Comparison of ENCODE assay signal across 30 cellular contexts in the genomic region with DNA sequence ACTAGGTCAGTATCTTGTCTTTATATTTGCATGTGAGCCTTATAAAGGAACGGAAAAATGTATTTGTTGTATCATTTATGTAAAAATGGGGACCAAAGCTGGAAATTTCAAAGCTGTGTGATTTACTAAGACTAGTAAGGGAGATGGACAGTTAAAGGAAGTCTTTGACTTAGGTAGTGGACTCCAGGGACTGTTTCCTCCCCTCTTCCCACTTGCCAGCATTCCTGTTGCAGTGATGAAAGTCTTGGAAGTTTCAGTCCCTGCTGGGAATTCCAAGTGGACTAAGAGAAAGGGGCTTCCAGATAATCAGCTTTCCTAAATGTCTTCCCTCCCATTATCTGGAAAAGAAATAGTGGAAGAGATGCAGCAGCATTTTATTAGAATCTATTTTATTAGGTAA.
"Had no signal": no experiment of that assay in that cellular context is flagged by ENCODE, and none has a peak within 500 bp of the region (broad histone marks: within the 10 kb centered on the region; RNA-seq: fewer than 3 reads in every experiment).

No MANE protein-coding gene starts in this region.

- H3K4me1 Mint-ChIP-seq: activated CD4-positive, alpha-beta memory T cell treated with anti-CD3 and anti-CD28 coated beads, Interleukin-2, amount 10 ng/mL, durations not matched to agents 7 days and 5 days; activated CD4-positive, alpha-beta T cell treated with anti-CD3 and anti-CD28 coated beads, Interleukin-2, amount 10 ng/mL, durations not matched to agents 7 days and 5 days; activated naive CD4-positive, alpha-beta T cell treated with anti-CD3 and anti-CD28 coated beads, Interleukin-2, amount 10 ng/mL, durations not matched to agents 7 days and 5 days; activated naive CD8-positive, alpha-beta T cell treated with anti-CD3 and anti-CD28 coated beads, Interleukin-2, amount 10 ng/mL, durations not matched to agents 7 days and 5 days; brain; central memory CD8-positive, alpha-beta T cell had no signal

- ATAC-seq: activated naive CD4-positive, alpha-beta T cell treated with anti-CD3 and anti-CD28 coated beads, Interleukin-2, amount 50 U/mL, for 72 hours; activated T-cell treated with anti-CD3 and anti-CD28 coated beads, Interleukin-2, amount 50 U/mL, for 72 hours; foreskin keratinocyte; gastrocnemius medialis had no signal

- H3K27me3 Mint-ChIP-seq: brain; central memory CD8-positive, alpha-beta T cell had no signal

- H3K27ac Mint-ChIP-seq: activated CD4-positive, alpha-beta memory T cell treated with anti-CD3 and anti-CD28 coated beads, Interleukin-2, amount 10 ng/mL, durations not matched to agents 7 days and 5 days; activated CD4-positive, alpha-beta T cell treated with anti-CD3 and anti-CD28 coated beads, Interleukin-2, amount 10 ng/mL, durations not matched to agents 7 days and 5 days; activated naive CD4-positive, alpha-beta T cell treated with anti-CD3 and anti-CD28 coated beads, Interleukin-2, amount 10 ng/mL, durations not matched to agents 7 days and 5 days; activated naive CD4-positive, alpha-beta T cell treated with anti-CD3 and anti-CD28 coated beads, Interleukin-2, amount 50 U/mL, for 72 hours; activated naive CD8-positive, alpha-beta T cell treated with anti-CD3 and anti-CD28 coated beads, Interleukin-2, amount 10 ng/mL, durations not matched to agents 7 days and 5 days; activated T-cell treated with anti-CD3 and anti-CD28 coated beads, Interleukin-2, amount 50 U/mL, for 24 hours; activated T-cell treated with anti-CD3 and anti-CD28 coated beads, Interleukin-2, amount 50 U/mL, for 72 hours; brain; dendritic cell treated with granulocyte-macrophage colony-stimulating factor and Interleukin-4, amounts not matched to agents 40 ng/mL and 50 ng/mL, for 4 days; endodermal cell had no signal

- H3K36me3 Mint-ChIP-seq: activated naive CD4-positive, alpha-beta T cell treated with anti-CD3 and anti-CD28 coated beads, Interleukin-2, amount 10 ng/mL, durations not matched to agents 7 days and 5 days; activated naive CD4-positive, alpha-beta T cell treated with anti-CD3 and anti-CD28 coated beads, Interleukin-2, amount 50 U/mL, for 72 hours; activated naive CD8-positive, alpha-beta T cell treated with anti-CD3 and anti-CD28 coated beads, Interleukin-2, amount 10 ng/mL, durations not matched to agents 7 days and 5 days; brain had no signal

- H3K27ac ChIP-seq: ascending aorta, breast epithelium, cardiac muscle cell, coronary artery, dorsolateral prefrontal cortex, esophagus muscularis mucosa, foreskin keratinocyte, gastrocnemius medialis had no signal

- H3K27me3 ChIP-seq: ascending aorta, breast epithelium, cardiac muscle cell, foreskin keratinocyte, gastrocnemius medialis had no signal

- H3K36me3 ChIP-seq: ascending aorta, breast epithelium, cardiac muscle cell, esophagus muscularis mucosa, gastrocnemius medialis had no signal

- H3K9me3 ChIP-seq: ascending aorta, breast epithelium, gastrocnemius medialis had no signal

- DNase-seq: activated CD4-positive, alpha-beta memory T cell treated with anti-CD3 and anti-CD28 coated beads, Interleukin-2, amount 10 ng/mL, durations not matched to agents 7 days and 5 days; activated CD4-positive, alpha-beta T cell treated with anti-CD3 and anti-CD28 coated beads for 1 hour; activated CD4-positive, alpha-beta T cell treated with anti-CD3 and anti-CD28 coated beads for 4 hours; activated CD4-positive, alpha-beta T cell treated with anti-CD3 and anti-CD28 coated beads, Interleukin-2, amount 10 ng/mL, durations not matched to agents 7 days and 5 days; activated CD4-positive, alpha-beta T cell treated with anti-CD3 and anti-CD28 coated beads, Interleukin-2, amount 50 U/mL, for 4 hours; activated CD4-positive, CD25-positive, alpha-beta regulatory T cell; activated CD8-positive, alpha-beta memory T cell treated with anti-CD3 and anti-CD28 coated beads, Interleukin-2, amount 50 U/mL, for 48 hours; activated gamma-delta T cell; activated naive CD4-positive, alpha-beta T cell; activated naive CD4-positive, alpha-beta T cell treated with anti-CD3 and anti-CD28 coated beads, Interleukin-2, amount 10 ng/mL, durations not matched to agents 7 days and 5 days; activated naive CD8-positive, alpha-beta T cell treated with anti-CD3 and anti-CD28 coated beads, Interleukin-2, amount 10 ng/mL, durations not matched to agents 7 days and 5 days; activated T-cell treated with anti-CD3 and anti-CD28 coated beads for 4 hours; activated T-cell treated with anti-CD3 and anti-CD28 coated beads, Interleukin-2, amount 50 U/mL, for 24 hours; activated T-cell treated with anti-CD3 and anti-CD28 coated beads, Interleukin-2, amount 50 U/mL, for 72 hours; dorsolateral prefrontal cortex; effector memory CD4-positive, alpha-beta T cell; endodermal cell; erythroblast; foreskin keratinocyte; gastrocnemius medialis; T-helper 2 cell had no signal

- H3K4me3 Mint-ChIP-seq: activated CD4-positive, alpha-beta memory T cell treated with anti-CD3 and anti-CD28 coated beads, Interleukin-2, amount 10 ng/mL, durations not matched to agents 7 days and 5 days; activated CD4-positive, alpha-beta T cell treated with anti-CD3 and anti-CD28 coated beads, Interleukin-2, amount 10 ng/mL, durations not matched to agents 7 days and 5 days; activated naive CD4-positive, alpha-beta T cell treated with anti-CD3 and anti-CD28 coated beads, Interleukin-2, amount 10 ng/mL, durations not matched to agents 7 days and 5 days; activated naive CD8-positive, alpha-beta T cell treated with anti-CD3 and anti-CD28 coated beads, Interleukin-2, amount 10 ng/mL, durations not matched to agents 7 days and 5 days; activated T-cell treated with anti-CD3 and anti-CD28 coated beads, Interleukin-2, amount 50 U/mL, for 24 hours; activated T-cell treated with anti-CD3 and anti-CD28 coated beads, Interleukin-2, amount 50 U/mL, for 72 hours; brain; central memory CD8-positive, alpha-beta T cell; dendritic cell treated with granulocyte-macrophage colony-stimulating factor and Interleukin-4, amounts not matched to agents 40 ng/mL and 50 ng/mL, for 4 days; endodermal cell had no signal

- H3K9me3 Mint-ChIP-seq: activated CD4-positive, alpha-beta T cell treated with anti-CD3 and anti-CD28 coated beads, Interleukin-2, amount 10 ng/mL, durations not matched to agents 7 days and 5 days; activated naive CD4-positive, alpha-beta T cell treated with anti-CD3 and anti-CD28 coated beads, Interleukin-2, amount 10 ng/mL, durations not matched to agents 7 days and 5 days; activated naive CD4-positive, alpha-beta T cell treated with anti-CD3 and anti-CD28 coated beads, Interleukin-2, amount 50 U/mL, for 72 hours; activated naive CD8-positive, alpha-beta T cell treated with anti-CD3 and anti-CD28 coated beads, Interleukin-2, amount 10 ng/mL, durations not matched to agents 7 days and 5 days; activated T-cell treated with anti-CD3 and anti-CD28 coated beads, Interleukin-2, amount 50 U/mL, for 24 hours; activated T-cell treated with anti-CD3 and anti-CD28 coated beads, Interleukin-2, amount 50 U/mL, for 72 hours; central memory CD8-positive, alpha-beta T cell; dendritic cell treated with granulocyte-macrophage colony-stimulating factor and Interleukin-4, amounts not matched to agents 40 ng/mL and 50 ng/mL, for 4 days had no signal

- H3K4me3 ChIP-seq: ascending aorta, breast epithelium, cardiac muscle cell, coronary artery, dorsolateral prefrontal cortex, esophagus muscularis mucosa, gastrocnemius medialis had no signal

- H3K4me1 ChIP-seq: ascending aorta, breast epithelium, foreskin keratinocyte, gastrocnemius medialis had no signal
